ENCODE assay signal across 20 cellular contexts in genomic region chr9:84871983-84872382, GRCh38.
DNase-seq lines count a peak whose midpoint lies in the region; ATAC-seq, FAIRE-seq and TF ChIP-seq lines count a peak whose summit lies in the region.
"Had no signal": no experiment of that assay in that cellular context is flagged by ENCODE, and none has a peak within 500 bp of the region (broad histone marks: within the 10 kb centered on the region; RNA-seq: fewer than 3 reads in every experiment).

No MANE protein-coding gene starts in this region.

- DNase-seq in MM.1S: peak; percentile 36
- DNase-seq in bronchial epithelial cell (ENCODE audit: low read depth): peak; percentile 46
- DNase-seq in neural progenitor cell (ENCODE audit: low spot score): no peak
- DNase-seq in H7: no peak
- DNase-seq in DMS153 treated with DMSO at 0.1 percent for 48 hours (lab: John Stamatoyannopoulos, UW; ENCODE audit: unreplicated experiment): no peak
- DNase-seq in NCI-H2081 (lab: John Stamatoyannopoulos, UW): no peak
- DNase-seq: BE2C; C1 segment of cervical spinal cord; CD4-positive, CD25-positive, alpha-beta regulatory T cell; CD8-positive, alpha-beta memory T cell; COR-L47; DMS 273 treated with DMSO at 0.1 percent for 48 hours; GOT3 had no signal

- H3K4me1 ChIP-seq in MM.1S (ENCODE audit: low read length) (peaks cover 27% of the 10 kb centered on the region), neural progenitor cell (peaks cover 13% of the 10 kb centered on the region)
- H3K4me1 ChIP-seq: BE2C, HAP-1 had no signal

- H3K4me3 ChIP-seq in MM.1S (ENCODE audit: low read length) (no peak overlapping the region), bronchial epithelial cell (ENCODE audit: low read depth, low read length) (no peak overlapping the region), neural progenitor cell (no peak overlapping the region), H7 (ENCODE audit: insufficient read depth, low read depth, low read length) (no peak overlapping the region)
- H3K4me3 ChIP-seq: HAP-1 had no signal

- peaks cover 10% of the 10 kb centered on the region for H3K36me3 Mint-ChIP-seq in neural progenitor cell
- H3K36me3 Mint-ChIP-seq: CD4-positive, CD25-positive, alpha-beta regulatory T cell; CD8-positive, alpha-beta memory T cell; IgD-negative memory B cell had no signal

- 0 out of 2 replicates have a peak, but pooled peaks cover 8% of the 10 kb centered on the region for H3F3A ChIP-seq in MM.1S (ENCODE audit: insufficient read depth, low read length)
- H3F3A ChIP-seq in neural progenitor cell (ENCODE audit: low read depth): no peaks in the 10 kb centered on the region

- peaks cover 11% of the 10 kb centered on the region for H3K4me1 Mint-ChIP-seq in neural progenitor cell
- H3K4me1 Mint-ChIP-seq: CD4-positive, CD25-positive, alpha-beta regulatory T cell; IgD-negative memory B cell had no signal

- H3K9me2 ChIP-seq in MM.1S (replicated peaks; ENCODE audit: insufficient read depth, low read length): no peaks in the 10 kb centered on the region

- no peak overlapping the region for H3K4me3 Mint-ChIP-seq in neural progenitor cell
- H3K4me3 Mint-ChIP-seq: CD4-positive, CD25-positive, alpha-beta regulatory T cell; CD8-positive, alpha-beta memory T cell; IgD-negative memory B cell had no signal

- H3K27ac ChIP-seq in MM.1S (ENCODE audit: low read length) (no peak overlapping the region), neural progenitor cell (no peak overlapping the region)

- H3K27me3 ChIP-seq in MM.1S (replicated peaks; ENCODE audit: insufficient read depth, low read length) (no peaks in the 10 kb centered on the region), bronchial epithelial cell (ENCODE audit: control insufficient read depth, insufficient read depth, low read length) (no peaks in the 10 kb centered on the region), neural progenitor cell (no peaks in the 10 kb centered on the region), H7 (ENCODE audit: control insufficient read depth, insufficient read depth, low read length) (no peaks in the 10 kb centered on the region)
- H3K27me3 ChIP-seq: BE2C had no signal

- no peaks in the 10 kb centered on the region for H3K36me3 ChIP-seq in MM.1S (replicated peaks; ENCODE audit: insufficient read depth, low read length)
- no peaks in the 10 kb centered on the region for H3K36me3 ChIP-seq in bronchial epithelial cell (ENCODE audit: control insufficient read depth, insufficient read depth, low read length)
- H3K36me3 ChIP-seq in neural progenitor cell: no peaks in the 10 kb centered on the region
- H3K36me3 ChIP-seq in H7 (replicated peaks; ENCODE audit: control insufficient read depth, insufficient read depth, low read length): no peaks in the 10 kb centered on the region
- H3K36me3 ChIP-seq: BE2C, HAP-1 had no signal

- no peaks in the 10 kb centered on the region for H4K20me1 ChIP-seq in MM.1S (ENCODE audit: insufficient read depth, low read length)
- no peaks in the 10 kb centered on the region for H4K20me1 ChIP-seq in neural progenitor cell (ENCODE audit: low read depth)

- H3K9me3 ChIP-seq in MM.1S (replicated peaks; ENCODE audit: insufficient read depth, low read length) (no peaks in the 10 kb centered on the region), neural progenitor cell (ENCODE audit: low read depth) (no peaks in the 10 kb centered on the region)
- H3K9me3 ChIP-seq: BE2C, HAP-1 had no signal

- H3K4me2 ChIP-seq in MM.1S (ENCODE audit: low read depth, low read length) (no peak overlapping the region), neural progenitor cell (no peak overlapping the region)

- peaks cover 5% of the 10 kb centered on the region for H3K27me3 Mint-ChIP-seq in neural progenitor cell (ENCODE audit: insufficient read depth, low read depth)
- H3K27me3 Mint-ChIP-seq: CD4-positive, CD25-positive, alpha-beta regulatory T cell; CD8-positive, alpha-beta memory T cell; IgD-negative memory B cell had no signal

- H2AFZ ChIP-seq in MM.1S (ENCODE audit: low read length): no peak overlapping the region
- H2AFZ ChIP-seq in neural progenitor cell (replicated peaks): peak overlapping the region; percentile 56

- ATAC-seq in esophagus mucosa: peak; percentile 62
- ATAC-seq: HepG2 had no signal

- H3K9me3 Mint-ChIP-seq in neural progenitor cell: peaks cover 9% of the 10 kb centered on the region
- H3K9me3 Mint-ChIP-seq: CD8-positive, alpha-beta memory T cell had no signal

- no peaks in the 10 kb centered on the region for H3K79me2 ChIP-seq in MM.1S (ENCODE audit: low read length)
- no peaks in the 10 kb centered on the region for H3K79me2 ChIP-seq in neural progenitor cell (ENCODE audit: low read depth)

- TF ChIP-seq CTCF in MM.1S (IDR thresholded peaks at IDR 0.05; ENCODE audit: low read length) (no peak), bronchial epithelial cell (IDR thresholded peaks at IDR 0.05; ENCODE audit: insufficient read depth, low read length, severe bottlenecking) (no peak), neural progenitor cell (IDR thresholded peaks at IDR 0.05) (no peak)

- FAIRE-seq in bronchial epithelial cell (lab: Jason Lieb, UNC): peak; percentile 58
- FAIRE-seq: G401.6, GM12891, GM19239, HepG2 had no signal

- no peak overlapping the region for H3K9ac ChIP-seq in MM.1S (ENCODE audit: low read length)
- H3K9ac ChIP-seq in neural progenitor cell: no peak overlapping the region

- H3K27ac Mint-ChIP-seq in neural progenitor cell: no peak overlapping the region
- H3K27ac Mint-ChIP-seq: CD4-positive, CD25-positive, alpha-beta regulatory T cell; CD8-positive, alpha-beta memory T cell; IgD-negative memory B cell had no signal

Comparison
In these comparisons a context has a peak if more than half of its experiments do, and no peak if none do; other contexts are left out.
1. DNase-seq: peak in MM.1S (single experiment) and bronchial epithelial cell (single experiment); none in neural progenitor cell (single experiment), H7 (single experiment), DMS153 treated with DMSO at 0.1 percent for 48 hours (single experiment) and NCI-H2081 (0 of 2).